Comparison of ENCODE assay signal across 8 cellular contexts in genomic region chr21:35332841-35333426, GRCh38.
"Had no signal": no experiment of that assay in that cellular context is flagged by ENCODE, and none has a peak within 500 bp of the region (broad histone marks: within the 10 kb centered on the region; RNA-seq: fewer than 3 reads in every experiment).

No MANE protein-coding gene starts in this region.

- H3K9me3 Mint-ChIP-seq: H9, IgD-negative memory B cell had no signal

- H3K9ac ChIP-seq: GM23248 had no signal

- H3K27ac ChIP-seq: GM23248, HL-60 had no signal

- ATAC-seq: HepG2 had no signal

- DNase-seq: GM23248, GOT3, H9, HCEC 1CT, KBM-7 had no signal

- H3K36me3 Mint-ChIP-seq: IgD-negative memory B cell had no signal

- H3K4me3 Mint-ChIP-seq: H9, IgD-negative memory B cell had no signal

- H2AFZ ChIP-seq: GM23248 had no signal

- H3K4me3 ChIP-seq: GM23248 had no signal

- H3K4me1 Mint-ChIP-seq: H9, IgD-negative memory B cell had no signal

- H3K27ac Mint-ChIP-seq: H9, IgD-negative memory B cell had no signal
